ENCODE assay signal across 12 cellular contexts in genomic region chr7:48251766-48252165, GRCh38.
DNase-seq lines count a peak whose midpoint lies in the region; ATAC-seq and TF ChIP-seq lines count a peak whose summit lies in the region.
"Had no signal": no experiment of that assay in that cellular context is flagged by ENCODE, and none has a peak within 500 bp of the region (broad histone marks: within the 10 kb centered on the region; RNA-seq: fewer than 3 reads in every experiment).

No MANE protein-coding gene starts in this region.

- TF ChIP-seq CTCF in GM13977 (IDR thresholded peaks at IDR 0.05; ENCODE audit: extremely low read depth, insufficient read depth, missing control alignments) = no peak

- peaks cover 0 to 5% (median 0%) of the 10 kb centered on the region in 5 donors for H3K27me3 Mint-ChIP-seq in naive thymus-derived CD4-positive, alpha-beta T cell
- H3K27me3 Mint-ChIP-seq in activated CD4-positive, alpha-beta memory T cell treated with anti-CD3 and anti-CD28 coated beads for 36 hours = peaks cover 4% of the 10 kb centered on the region

- intact Hi-C loops in naive thymus-derived CD4-positive, alpha-beta T cell (cut with micrococcal nuclease) = no loop called here
- intact Hi-C loops in activated CD4-positive, alpha-beta memory T cell treated with anti-CD3 and anti-CD28 coated beads for 36 hours (cut with micrococcal nuclease) = loop anchor here (5.0 kb wide), 1 partner anchor 119 kb away; no protein-coding TSS in a partner anchor

- no peaks in the 10 kb centered on the region for H3K9me3 ChIP-seq in naive thymus-derived CD4-positive, alpha-beta T cell (ENCODE audit: control insufficient read depth in 2 of 3, low read length in 3 of 3)

- DNase-seq in GM13977 (ENCODE audit: low spot score) = peak; percentile 44
- DNase-seq in RPMI7951 (ENCODE audit: low read depth) = peak; percentile 68
- DNase-seq in NCI-H1092 (lab: John Stamatoyannopoulos, UW) = no peak
- no peak for DNase-seq in naive thymus-derived CD4-positive, alpha-beta T cell
- DNase-seq in activated CD4-positive, alpha-beta memory T cell treated with anti-CD3 and anti-CD28 coated beads for 36 hours = no peak
- DNase-seq in NCI-H2196 (lab: John Stamatoyannopoulos, UW; ENCODE audit: unreplicated experiment) = no peak
- DNase-seq: HFFc6; stimulated activated CD4-positive, alpha-beta T cell treated with anti-CD3 and anti-CD28 coated beads, Interleukin-4, amount 100 ng/mL, for 4 hours; WERI-Rb-1 had no signal

- CTCF ChIA-PET in naive thymus-derived CD4-positive, alpha-beta T cell (lab: Charles Lee) = no interaction called here
- CTCF ChIA-PET in activated CD4-positive, alpha-beta memory T cell treated with anti-CD3 and anti-CD28 coated beads for 36 hours (lab: Charles Lee) = interaction anchor here (1.2 kb wide), 1 partner anchor 47 kb away, joined by 4 read pairs; no protein-coding TSS in a partner anchor

- peaks cover 0 to 2% (median 0%) of the 10 kb centered on the region in 11 donors for H3K9me3 Mint-ChIP-seq in naive thymus-derived CD4-positive, alpha-beta T cell
- H3K9me3 Mint-ChIP-seq in activated CD4-positive, alpha-beta memory T cell treated with anti-CD3 and anti-CD28 coated beads for 36 hours = no peaks in the 10 kb centered on the region
- H3K9me3 Mint-ChIP-seq: HFFc6 had no signal

- H3K4me3 ChIP-seq in naive thymus-derived CD4-positive, alpha-beta T cell (ENCODE audit: low read length) = no peak overlapping the region

- no peaks in the 10 kb centered on the region for H3K36me3 Mint-ChIP-seq in naive thymus-derived CD4-positive, alpha-beta T cell
- H3K36me3 Mint-ChIP-seq in activated CD4-positive, alpha-beta memory T cell treated with anti-CD3 and anti-CD28 coated beads for 36 hours = no peaks in the 10 kb centered on the region
- H3K36me3 Mint-ChIP-seq: brain had no signal

- POLR2A ChIA-PET in naive thymus-derived CD4-positive, alpha-beta T cell (lab: Charles Lee) = no interaction called here
- POLR2A ChIA-PET in activated CD4-positive, alpha-beta memory T cell treated with anti-CD3 and anti-CD28 coated beads for 36 hours (lab: Charles Lee) = interaction anchor here (1.1 to 1.5 kb wide), 2 partner anchors 47 to 167 kb away, joined by 4 read pairs; no protein-coding TSS in a partner anchor

- no peaks in the 10 kb centered on the region for H3K27me3 ChIP-seq in naive thymus-derived CD4-positive, alpha-beta T cell (ENCODE audit: control insufficient read depth in 2 of 2, insufficient read depth in 2 of 2, low read length in 2 of 2)

- H3K27ac Mint-ChIP-seq in naive thymus-derived CD4-positive, alpha-beta T cell = no peak overlapping the region
- no peak overlapping the region for H3K27ac Mint-ChIP-seq in activated CD4-positive, alpha-beta memory T cell treated with anti-CD3 and anti-CD28 coated beads for 36 hours
- H3K27ac Mint-ChIP-seq: brain, HFFc6 had no signal

- in situ Hi-C loops in GM13977 (cut with MboI; ENCODE audit: low pct_unique_long_range_greater_than_20kb, low sequenced_read_pairs, unreplicated experiment) = no loop called here

- peaks cover 0 to 10% (median 0%) of the 10 kb centered on the region in 7 donors for H3K4me1 Mint-ChIP-seq in naive thymus-derived CD4-positive, alpha-beta T cell
- peaks cover 13% of the 10 kb centered on the region for H3K4me1 Mint-ChIP-seq in activated CD4-positive, alpha-beta memory T cell treated with anti-CD3 and anti-CD28 coated beads for 36 hours (ENCODE audit: low read depth)
- H3K4me1 Mint-ChIP-seq: brain had no signal

- peak; percentile 87 for ATAC-seq in GM19397 (IDR thresholded peaks at IDR 0.05; ENCODE audit: unreplicated experiment)
- ATAC-seq in HG02981 (IDR thresholded peaks at IDR 0.05; ENCODE audit: unreplicated experiment) = peak; percentile 91
- no peak for ATAC-seq in naive thymus-derived CD4-positive, alpha-beta T cell

- H3K27ac ChIP-seq in naive thymus-derived CD4-positive, alpha-beta T cell (ENCODE audit: low read depth, low read length) = no peak overlapping the region
- H3K27ac ChIP-seq: WERI-Rb-1 had no signal

- H3K36me3 ChIP-seq in naive thymus-derived CD4-positive, alpha-beta T cell (ENCODE audit: control insufficient read depth in 2 of 3, insufficient read depth in 3 of 3, low read length in 3 of 3) = no peaks in the 10 kb centered on the region
- H3K36me3 ChIP-seq: WERI-Rb-1 had no signal

- H3K4me3 Mint-ChIP-seq in naive thymus-derived CD4-positive, alpha-beta T cell = no peak overlapping the region
- H3K4me3 Mint-ChIP-seq in activated CD4-positive, alpha-beta memory T cell treated with anti-CD3 and anti-CD28 coated beads for 36 hours = no peak overlapping the region
- H3K4me3 Mint-ChIP-seq: brain, HFFc6 had no signal

- H3K4me1 ChIP-seq in naive thymus-derived CD4-positive, alpha-beta T cell (ENCODE audit: control insufficient read depth in 2 of 2, insufficient read depth in 2 of 2, low read length in 2 of 2) = no peaks in the 10 kb centered on the region

Comparison
In these comparisons a context has a peak if more than half of its experiments do, and no peak if none do; other contexts are left out.
1. DNase-seq: peak in GM13977 (single experiment) and RPMI7951 (single experiment); none in NCI-H1092 (single experiment), naive thymus-derived CD4-positive, alpha-beta T cell (0 of 9), activated CD4-positive, alpha-beta memory T cell treated with anti-CD3 and anti-CD28 coated beads for 36 hours (single experiment) and NCI-H2196 (single experiment).